17 cellular contexts compared by ENCODE assay signal in the genomic region with DNA sequence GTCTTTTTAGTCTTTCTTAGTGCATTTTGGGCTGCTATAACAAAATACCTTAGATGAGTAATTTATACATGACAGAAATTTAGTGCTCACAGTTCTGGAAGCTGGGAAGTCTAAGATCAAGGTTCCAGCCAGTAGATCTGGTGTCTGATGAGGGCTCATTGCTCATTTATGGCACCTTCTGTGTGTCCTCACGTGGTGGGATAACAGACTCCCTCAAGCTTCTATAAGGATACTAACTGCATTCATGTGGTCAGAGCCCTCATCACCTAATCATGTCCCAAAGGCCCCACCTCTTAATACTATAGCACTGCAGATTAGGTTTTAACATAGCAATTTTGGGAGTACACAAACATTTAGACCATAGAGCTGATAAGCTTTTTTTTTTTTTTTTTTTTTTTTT.
"Had no signal": no experiment of that assay in that cellular context is flagged by ENCODE, and none has a peak within 500 bp of the region (broad histone marks: within the 10 kb centered on the region; RNA-seq: fewer than 3 reads in every experiment).

No MANE protein-coding gene starts in this region.

- H3K36me3 ChIP-seq: pancreas had no signal

- H3K9me3 ChIP-seq: heart left ventricle, pancreas had no signal

- H3K27ac ChIP-seq: heart left ventricle, pancreas had no signal

- H3K4me1 ChIP-seq: pancreas had no signal

- H3K9me3 Mint-ChIP-seq: naive B cell had no signal

- H3K4me3 ChIP-seq: heart left ventricle, lung, pancreas, smooth muscle cell had no signal

- H3K27ac Mint-ChIP-seq: progenitor cell of endocrine pancreas had no signal

- H3K27me3 Mint-ChIP-seq: naive B cell, progenitor cell of endocrine pancreas had no signal

- ATAC-seq: esophagus mucosa, heart left ventricle, left colon, left ventricle myocardium superior, pancreas, right cardiac atrium had no signal

- H3K4me2 ChIP-seq: smooth muscle cell had no signal

- H3K27me3 ChIP-seq: heart left ventricle, pancreas had no signal

- H3K36me3 Mint-ChIP-seq: naive B cell had no signal

- DNase-seq: effector memory CD4-positive, alpha-beta T cell; heart left ventricle; hippocampal formation; left colon; left ventricle myocardium superior; mesenchymal stem cell; naive B cell; occipital lobe; pancreas; right cardiac atrium; stimulated activated CD4-positive, alpha-beta T cell treated with anti-CD3 and anti-CD28 coated beads, Interleukin-2, amount 100 ng/mL, for 48 hours; stimulated activated naive CD4-positive, alpha-beta T cell treated with Interleukin-2 at 50 U/mL for 16 hours; trophoblast cell had no signal
